29 cellular contexts compared by ENCODE assay signal in genomic region chr4:24073948-24074347, GRCh38.
"Had no signal": no experiment of that assay in that cellular context is flagged by ENCODE, and none has a peak within 500 bp of the region (broad histone marks: within the 10 kb centered on the region; RNA-seq: fewer than 3 reads in every experiment).

No MANE protein-coding gene starts in this region.

- H3K4me1 ChIP-seq: ascending aorta had no signal

- H3K4me3 ChIP-seq: ascending aorta, cardiac muscle cell had no signal

- H3K9me3 ChIP-seq: ascending aorta had no signal

- H3K27me3 ChIP-seq: ascending aorta, cardiac muscle cell had no signal

- DNase-seq: activated B cell treated with CpG ODN at 0.5 μM for 24 hours; activated CD4-positive, alpha-beta memory T cell treated with anti-CD3 and anti-CD28 coated beads for 36 hours; activated CD4-positive, alpha-beta T cell treated with anti-CD3 and anti-CD28 coated beads for 4 hours; activated CD4-positive, alpha-beta T cell treated with anti-CD3 and anti-CD28 coated beads, Interleukin-2, amount 10 ng/mL, durations not matched to agents 24 days and 14 days; activated CD4-positive, alpha-beta T cell treated with anti-CD3 and anti-CD28 coated beads, Interleukin-2, amount 50 U/mL, for 1 hour; activated CD4-positive, alpha-beta T cell treated with anti-CD3 and anti-CD28 coated beads, Interleukin-2, amount 50 U/mL, for 4 hours; activated CD4-positive, CD25-positive, alpha-beta regulatory T cell treated with anti-CD3 and anti-CD28 coated beads, Interleukin-2, amount 50 U/mL, for 72 hours; activated CD8-positive, alpha-beta memory T cell treated with anti-CD3 and anti-CD28 coated beads, Interleukin-2, amount 50 U/mL, for 4 hours; activated CD8-positive, alpha-beta T cell treated with anti-CD3 and anti-CD28 coated beads for 36 hours; activated effector memory CD4-positive, alpha-beta T cell treated with anti-CD3 and anti-CD28 coated beads, Interleukin-2, amount 50 U/mL, for 16 hours; activated gamma-delta T cell treated with Interleukin-2 at 50 U/mL for 16 hours; activated naive CD4-positive, alpha-beta T cell; activated naive CD4-positive, alpha-beta T cell treated with anti-CD3 and anti-CD28 coated beads for 36 hours; activated naive CD8-positive, alpha-beta T cell treated with anti-CD3 and anti-CD28 coated beads, Interleukin-2, amount 10 ng/mL, durations not matched to agents 7 days and 5 days; activated naive CD8-positive, alpha-beta T cell treated with anti-CD3 and anti-CD28 coated beads, Interleukin-2, amount 50 U/mL, for 24 hours; activated T-cell treated with anti-CD3 and anti-CD28 coated beads for 4 hours; activated T-cell treated with anti-CD3 and anti-CD28 coated beads, Interleukin-2, amount 50 U/mL, for 1 hour; activated T-cell treated with anti-CD3 and anti-CD28 coated beads, Interleukin-2, amount 50 U/mL, for 4 hours; activated T-cell treated with anti-CD3 and anti-CD28 coated beads, Interleukin-2, amount 50 U/mL, for 72 hours; amygdala; anterior cingulate cortex; caudate nucleus; cerebellar nuclear complex; T-helper 1 cell; T-helper 9 cell had no signal

- H3K27ac ChIP-seq: ascending aorta, cardiac muscle cell, VCaP had no signal

- ATAC-seq: activated CD8-positive, alpha-beta T cell treated with anti-CD3 and anti-CD28 coated beads for 36 hours; activated naive CD8-positive, alpha-beta T cell treated with anti-CD3 and anti-CD28 coated beads, Interleukin-2, amount 50 U/mL, for 24 hours; activated T-cell treated with anti-CD3 and anti-CD28 coated beads, Interleukin-2, amount 50 U/mL, for 4 hours; activated T-cell treated with anti-CD3 and anti-CD28 coated beads, Interleukin-2, amount 50 U/mL, for 72 hours; activated T-helper 17 cell treated with anti-CD3 and anti-CD28 coated beads, Interleukin-2, amount 50 U/mL, for 72 hours had no signal

- H3K36me3 ChIP-seq: ascending aorta, cardiac muscle cell had no signal
